ENCODE assay signal across 8 cellular contexts in genomic region chr3:66483006-66483928, GRCh38. TPM values are rescaled to one million over a fixed set of nuclear protein-coding genes. Genes with fewer than 3 reads are reported as not detected.
DNase-seq lines count a peak whose midpoint lies in the region; ATAC-seq and TF ChIP-seq lines count a peak whose summit lies in the region.

No MANE protein-coding gene starts in this region.

- peak overlapping the region; percentile 58 for H3K27ac Mint-ChIP-seq in activated naive CD8-positive, alpha-beta T cell
- no peak overlapping the region for H3K27ac Mint-ChIP-seq in activated naive CD8-positive, alpha-beta T cell treated with anti-CD3 and anti-CD28 coated beads for 36 hours

- peak overlapping the region; percentile 40 for H3K27ac ChIP-seq in osteoblast (ENCODE audit: low read depth, low read length)

- H3K36me3 Mint-ChIP-seq in activated naive CD8-positive, alpha-beta T cell = peaks cover 18% of the 10 kb centered on the region
- peaks cover 26% of the 10 kb centered on the region for H3K36me3 Mint-ChIP-seq in activated naive CD8-positive, alpha-beta T cell treated with anti-CD3 and anti-CD28 coated beads for 36 hours

- in situ Hi-C loops in ACHN (cut with HindIII; ENCODE audit: low pct_ligation_motif_present, low pct_unique_long_range_greater_than_20kb, low sequenced_read_pairs) = no loop called here

- TF ChIP-seq CTCF in fibroblast of mammary gland (conservative IDR thresholded peaks at IDR 0.05; ENCODE audit: control insufficient read depth, insufficient read depth, low read depth, low read length) = no peak
- TF ChIP-seq CTCF in osteoblast (IDR thresholded peaks at IDR 0.05; ENCODE audit: extremely low read depth, low read depth, low read length) = no peak

- H3K4me1 ChIP-seq in osteoblast (ENCODE audit: insufficient read depth, low read length) = peaks cover 22% of the 10 kb centered on the region

- H3K36me3 ChIP-seq in osteoblast (ENCODE audit: insufficient read depth, low read length) = no peaks in the 10 kb centered on the region

- H2AFZ ChIP-seq in osteoblast (ENCODE audit: low read length) = peak overlapping the region; percentile 30

- peaks cover 3% of the 10 kb centered on the region for H4K20me1 ChIP-seq in osteoblast (ENCODE audit: insufficient read depth, low read length)

- H3K9me3 ChIP-seq in osteoblast (ENCODE audit: low read depth, low read length) = no peaks in the 10 kb centered on the region

- H3K4me1 Mint-ChIP-seq in activated naive CD8-positive, alpha-beta T cell (ENCODE audit: low read depth) = peaks cover 72% of the 10 kb centered on the region
- H3K4me1 Mint-ChIP-seq in activated naive CD8-positive, alpha-beta T cell treated with anti-CD3 and anti-CD28 coated beads for 36 hours = peaks cover 64% of the 10 kb centered on the region

- DNase-seq in activated naive CD8-positive, alpha-beta T cell treated with anti-CD3 and anti-CD28 coated beads for 36 hours = no peak
- DNase-seq in RPMI8226 (peak; percentile 30), fibroblast of mammary gland (ENCODE audit: low read depth) (peak; percentile 73), osteoblast (ENCODE audit: insufficient read length, low spot score, missing footprints) (peak; percentile 92), ACHN (no peak), hepatic stellate cell (ENCODE audit: low spot score) (no peak)

- peak overlapping the region; percentile 25 for H3K4me2 ChIP-seq in osteoblast (ENCODE audit: insufficient read depth, low read length)

- H3K79me2 ChIP-seq in osteoblast (ENCODE audit: insufficient read depth, low read length) = peaks cover 5% of the 10 kb centered on the region

- no peak for ATAC-seq in HG03135 (IDR thresholded peaks at IDR 0.05; ENCODE audit: unreplicated experiment)

- H3K4me3 Mint-ChIP-seq in activated naive CD8-positive, alpha-beta T cell = peak overlapping the region; percentile 34
- H3K4me3 Mint-ChIP-seq in activated naive CD8-positive, alpha-beta T cell treated with anti-CD3 and anti-CD28 coated beads for 36 hours = no peak overlapping the region

- H3K9me3 Mint-ChIP-seq in activated naive CD8-positive, alpha-beta T cell (ENCODE audit: low read depth) = peaks cover 8% of the 10 kb centered on the region
- H3K9me3 Mint-ChIP-seq in activated naive CD8-positive, alpha-beta T cell treated with anti-CD3 and anti-CD28 coated beads for 36 hours = peaks cover 13% of the 10 kb centered on the region

- H3K4me3 ChIP-seq in fibroblast of mammary gland (ENCODE audit: control insufficient read depth, low read depth, low read length) = no peak overlapping the region
- no peak overlapping the region for H3K4me3 ChIP-seq in osteoblast (ENCODE audit: insufficient read depth, low read length)

- H3K27me3 ChIP-seq in osteoblast (ENCODE audit: insufficient read depth, low read length) = no peaks in the 10 kb centered on the region

- peaks cover 2% of the 10 kb centered on the region for H3K27me3 Mint-ChIP-seq in activated naive CD8-positive, alpha-beta T cell
- H3K27me3 Mint-ChIP-seq in activated naive CD8-positive, alpha-beta T cell treated with anti-CD3 and anti-CD28 coated beads for 36 hours = peaks cover 17% of the 10 kb centered on the region

RNA-seq across cellular contexts. Expression of gene LRIG1, which starts 17.6 kb away (rescaled TPM):
- 1 to 10 TPM; 8.2 to 8.5 TPM for total RNA-seq in activated naive CD8-positive, alpha-beta T cell treated with anti-CD3 and anti-CD28 coated beads for 36 hours
- total RNA-seq in osteoblast = 14.1 and 16.5 TPM in 2 replicates

Comparison
In these comparisons a context has a peak if more than half of its experiments do, and no peak if none do; other contexts are left out.
1. DNase-seq: peak in RPMI8226 (single experiment), fibroblast of mammary gland (single experiment) and osteoblast (single experiment); none in activated naive CD8-positive, alpha-beta T cell treated with anti-CD3 and anti-CD28 coated beads for 36 hours (single experiment), ACHN (single experiment) and hepatic stellate cell (single experiment).